Comparison of ENCODE assay signal across 9 cellular contexts in genomic region chr4:15182600-15183222, GRCh38.
DNase-seq lines count a peak whose midpoint lies in the region; ATAC-seq and TF ChIP-seq lines count a peak whose summit lies in the region.
"Had no signal": no experiment of that assay in that cellular context is flagged by ENCODE, and none has a peak within 500 bp of the region (broad histone marks: within the 10 kb centered on the region; RNA-seq: fewer than 3 reads in every experiment).

No MANE protein-coding gene starts in this region.

- ATAC-seq in HG03575 (IDR thresholded peaks at IDR 0.05; ENCODE audit: extremely low read depth, insufficient number of reproducible peaks, low FRiP score, unreplicated experiment) (peak; percentile 64), sciatic nerve (no peak)
- ATAC-seq in stimulated activated naive CD8-positive, alpha-beta T cell treated with anti-CD3 and anti-CD28 coated beads, Interleukin-15, amount 100 ng/mL, for 72 hours, result peak; percentile 88

- H3K27ac Mint-ChIP-seq in chondrocyte (ENCODE audit: unreplicated experiment) (peak overlapping the region; percentile 69), progenitor cell of endocrine pancreas (no peak overlapping the region)
- H3K27ac Mint-ChIP-seq in stimulated activated naive CD8-positive, alpha-beta T cell treated with anti-CD3 and anti-CD28 coated beads, Interleukin-15, amount 100 ng/mL, for 72 hours, result no peak overlapping the region

- H3K4me1 Mint-ChIP-seq in chondrocyte (ENCODE audit: low read depth) (peaks cover 38% of the 10 kb centered on the region), progenitor cell of endocrine pancreas (ENCODE audit: low read depth) (no peaks in the 10 kb centered on the region)
- peaks cover 15% of the 10 kb centered on the region for H3K4me1 Mint-ChIP-seq in stimulated activated naive CD8-positive, alpha-beta T cell treated with anti-CD3 and anti-CD28 coated beads, Interleukin-15, amount 100 ng/mL, for 72 hours

- TF ChIP-seq CTCF in chondrocyte (IDR thresholded peaks at IDR 0.05), result no peak
- no peak for TF ChIP-seq CTCF in progenitor cell of endocrine pancreas (IDR thresholded peaks at IDR 0.05; ENCODE audit: unreplicated experiment)

- H3K36me3 Mint-ChIP-seq in chondrocyte (ENCODE audit: low read depth), result no peaks in the 10 kb centered on the region
- no peaks in the 10 kb centered on the region for H3K36me3 Mint-ChIP-seq in progenitor cell of endocrine pancreas (ENCODE audit: insufficient read depth)

- peak; percentile 5 to 47 (median 11) for DNase-seq in stimulated activated CD4-positive, alpha-beta T cell treated with anti-CD3 and anti-CD28 coated beads, Interleukin-12 subunit alpha, Interleukin-12 subunit beta, amount 100 ng/mL, for 48 hours (ENCODE audit: low read depth in 2 of 3, low spot score in 1 of 3)
- DNase-seq in stimulated activated CD4-positive, alpha-beta T cell treated with anti-CD3 and anti-CD28 coated beads, Interleukin-2, amount 100 ng/mL, for 48 hours, result no peak
- DNase-seq in chondrocyte (ENCODE audit: low spot score) (no peak), NCI-H526 treated with DMSO at 0.1 percent for 48 hours (lab: John Stamatoyannopoulos, UW) (no peak), sciatic nerve (ENCODE audit: low spot score) (no peak), progenitor cell of endocrine pancreas (ENCODE audit: low spot score, unreplicated experiment) (no peak)
- peak in 1 of 2 donors; percentile 19 for DNase-seq in stimulated activated naive CD8-positive, alpha-beta T cell treated with anti-CD3 and anti-CD28 coated beads, Interleukin-15, amount 100 ng/mL, for 72 hours
- DNase-seq: MV-4-11 had no signal

- intact Hi-C loops in sciatic nerve (cut with DNase I), result no loop called here

- H3K4me3 Mint-ChIP-seq in chondrocyte (ENCODE audit: unreplicated experiment), result no peak overlapping the region
- no peak overlapping the region for H3K4me3 Mint-ChIP-seq in stimulated activated naive CD8-positive, alpha-beta T cell treated with anti-CD3 and anti-CD28 coated beads, Interleukin-15, amount 100 ng/mL, for 72 hours
- H3K4me3 Mint-ChIP-seq in progenitor cell of endocrine pancreas (ENCODE audit: low read depth), result no peak overlapping the region

- H3K27me3 Mint-ChIP-seq in chondrocyte (ENCODE audit: low read depth) (no peaks in the 10 kb centered on the region), progenitor cell of endocrine pancreas (no peaks in the 10 kb centered on the region)
- peaks cover 10% of the 10 kb centered on the region for H3K27me3 Mint-ChIP-seq in stimulated activated naive CD8-positive, alpha-beta T cell treated with anti-CD3 and anti-CD28 coated beads, Interleukin-15, amount 100 ng/mL, for 72 hours

- no peaks in the 10 kb centered on the region for H3K9me3 Mint-ChIP-seq in chondrocyte (ENCODE audit: low read depth)
- H3K9me3 Mint-ChIP-seq in stimulated activated naive CD8-positive, alpha-beta T cell treated with anti-CD3 and anti-CD28 coated beads, Interleukin-15, amount 100 ng/mL, for 72 hours, result no peaks in the 10 kb centered on the region
- H3K9me3 Mint-ChIP-seq in progenitor cell of endocrine pancreas (ENCODE audit: low read depth), result no peaks in the 10 kb centered on the region

Comparison
In these comparisons a context has a peak if more than half of its experiments do, and no peak if none do; other contexts are left out.
1. DNase-seq: peak in stimulated activated CD4-positive, alpha-beta T cell treated with anti-CD3 and anti-CD28 coated beads, Interleukin-12 subunit alpha, Interleukin-12 subunit beta, amount 100 ng/mL, for 48 hours (3 of 3); none in stimulated activated CD4-positive, alpha-beta T cell treated with anti-CD3 and anti-CD28 coated beads, Interleukin-2, amount 100 ng/mL, for 48 hours (0 of 2), chondrocyte (single experiment), NCI-H526 treated with DMSO at 0.1 percent for 48 hours (single experiment), sciatic nerve (single experiment) and progenitor cell of endocrine pancreas (single experiment).